8 cellular contexts compared by ENCODE assay signal in the genomic region with DNA sequence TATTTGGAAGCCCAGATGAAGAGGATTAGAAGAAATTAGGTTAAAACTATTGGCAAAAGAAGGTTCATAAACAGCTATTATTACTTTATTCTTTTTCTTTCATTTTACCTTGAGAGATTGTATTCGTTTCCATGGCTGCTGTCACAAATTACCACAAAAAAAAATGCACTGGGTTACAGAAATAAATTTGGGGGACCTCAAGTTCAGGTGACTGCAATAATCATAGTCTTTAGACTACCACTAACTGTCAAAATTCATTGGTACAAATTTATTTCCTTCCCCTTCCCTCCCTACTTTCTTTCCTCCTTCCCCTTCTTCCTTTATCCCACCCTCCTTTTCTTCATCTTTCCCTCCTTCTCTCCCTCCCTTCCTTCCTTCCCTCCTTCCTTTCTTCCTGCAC.
"Had no signal": no experiment of that assay in that cellular context is flagged by ENCODE, and none has a peak within 500 bp of the region (broad histone marks: within the 10 kb centered on the region; RNA-seq: fewer than 3 reads in every experiment).

No MANE protein-coding gene starts in this region.

- FAIRE-seq: G401.6, GM12878, GM12891, GM12892, GM18507, GM19239 had no signal

- H3K4me3 ChIP-seq: GM12878 had no signal

- ATAC-seq: GM12878 had no signal

- DNase-seq: GDM1, GF-D8 had no signal
